Comparison of ENCODE assay signal across 17 cellular contexts in the genomic region with DNA sequence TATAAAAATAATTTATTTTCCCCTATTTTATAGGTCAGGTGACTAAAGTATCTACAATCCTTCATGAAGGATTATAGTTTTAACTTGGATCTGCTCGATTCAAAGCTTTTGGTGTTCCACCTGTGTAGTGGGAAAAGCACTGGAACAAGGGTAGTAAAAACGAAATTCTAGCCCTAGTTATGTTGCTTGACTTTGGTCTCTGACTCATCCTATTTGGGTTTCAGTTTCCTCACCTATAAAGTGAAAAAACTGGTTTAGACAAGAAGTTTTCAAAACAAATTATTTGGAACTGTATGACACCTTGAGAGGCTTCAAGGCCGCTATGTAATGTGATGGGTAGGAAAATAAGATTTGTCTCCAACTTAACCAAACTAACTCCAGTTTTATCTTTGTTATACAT.
DNase-seq lines count a peak whose midpoint lies in the region; ATAC-seq and TF ChIP-seq lines count a peak whose summit lies in the region.
"Had no signal": no experiment of that assay in that cellular context is flagged by ENCODE, and none has a peak within 500 bp of the region (broad histone marks: within the 10 kb centered on the region; RNA-seq: fewer than 3 reads in every experiment).

No MANE protein-coding gene starts in this region.

- no peak overlapping the region for H3K4me3 ChIP-seq in AG10803 (ENCODE audit: low read length)
- H3K4me3 ChIP-seq: K562, SJCRH30 had no signal

- no peak for DNase-seq in AG10803 (ENCODE audit: low read depth)
- DNase-seq in AG20443 (ENCODE audit: low spot score): no peak
- no peak for DNase-seq in NCI-H748 treated with DMSO at 0.1 percent for 48 hours (lab: John Stamatoyannopoulos, UW)
- DNase-seq: Caco-2, DND-41, GDM1, HCEC 1CT, NCI-H1092, NCI-H1694, RPMI8226, SJCRH30 had no signal

- ATAC-seq in GM18870 (IDR thresholded peaks at IDR 0.05; ENCODE audit: unreplicated experiment) (peak; percentile 78), HG02798 (IDR thresholded peaks at IDR 0.05; ENCODE audit: poor library complexity, unreplicated experiment) (peak; percentile 35), HG03565 (IDR thresholded peaks at IDR 0.05; ENCODE audit: unreplicated experiment) (peak; percentile 53), GM21576 (IDR thresholded peaks at IDR 0.05; ENCODE audit: unreplicated experiment) (no peak), GM21381 (IDR thresholded peaks at IDR 0.05; ENCODE audit: unreplicated experiment) (no peak)
- ATAC-seq: K562 had no signal

- 0 out of 2 replicates have a peak, but pooled peaks have one; percentile 1 for TF ChIP-seq CTCF in AG10803 (conservative IDR thresholded peaks at IDR 0.05; ENCODE audit: low read length)

Comparison
In these comparisons a context has a peak if more than half of its experiments do, and no peak if none do; other contexts are left out.
1. ATAC-seq: peak in GM18870 (single experiment), HG02798 (single experiment) and HG03565 (single experiment); none in GM21576 (single experiment) and GM21381 (single experiment).